In the genomic region with DNA sequence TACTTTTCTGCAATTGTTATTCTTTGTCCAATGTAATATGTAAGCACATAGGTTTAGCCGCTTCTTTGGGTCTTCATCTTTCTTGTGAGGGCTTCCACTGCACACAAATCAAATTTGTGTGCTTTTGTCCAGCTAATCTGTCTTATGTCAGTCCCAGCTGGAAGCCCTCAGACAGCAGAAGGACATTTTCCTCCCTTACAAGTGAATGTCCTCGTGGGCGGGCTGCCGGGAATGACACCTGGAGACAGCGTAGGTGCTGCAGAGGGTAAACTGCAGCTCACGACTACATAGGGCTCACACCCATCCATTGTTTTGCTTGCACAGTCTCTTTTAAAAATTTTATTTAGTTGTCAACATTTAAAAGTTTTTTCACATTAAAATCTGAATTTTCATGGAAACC, we compare ENCODE assay signal across 1 cellular context.
TF ChIP-seq lines count a peak whose summit lies in the region.

No MANE protein-coding gene starts in this region.

TF ChIP-seq in GM23338, 12 proteins besides CTCF, POLR2A, EP300 and RAD21 (continued from another document):
- TF ChIP-seq, protein P1, sequence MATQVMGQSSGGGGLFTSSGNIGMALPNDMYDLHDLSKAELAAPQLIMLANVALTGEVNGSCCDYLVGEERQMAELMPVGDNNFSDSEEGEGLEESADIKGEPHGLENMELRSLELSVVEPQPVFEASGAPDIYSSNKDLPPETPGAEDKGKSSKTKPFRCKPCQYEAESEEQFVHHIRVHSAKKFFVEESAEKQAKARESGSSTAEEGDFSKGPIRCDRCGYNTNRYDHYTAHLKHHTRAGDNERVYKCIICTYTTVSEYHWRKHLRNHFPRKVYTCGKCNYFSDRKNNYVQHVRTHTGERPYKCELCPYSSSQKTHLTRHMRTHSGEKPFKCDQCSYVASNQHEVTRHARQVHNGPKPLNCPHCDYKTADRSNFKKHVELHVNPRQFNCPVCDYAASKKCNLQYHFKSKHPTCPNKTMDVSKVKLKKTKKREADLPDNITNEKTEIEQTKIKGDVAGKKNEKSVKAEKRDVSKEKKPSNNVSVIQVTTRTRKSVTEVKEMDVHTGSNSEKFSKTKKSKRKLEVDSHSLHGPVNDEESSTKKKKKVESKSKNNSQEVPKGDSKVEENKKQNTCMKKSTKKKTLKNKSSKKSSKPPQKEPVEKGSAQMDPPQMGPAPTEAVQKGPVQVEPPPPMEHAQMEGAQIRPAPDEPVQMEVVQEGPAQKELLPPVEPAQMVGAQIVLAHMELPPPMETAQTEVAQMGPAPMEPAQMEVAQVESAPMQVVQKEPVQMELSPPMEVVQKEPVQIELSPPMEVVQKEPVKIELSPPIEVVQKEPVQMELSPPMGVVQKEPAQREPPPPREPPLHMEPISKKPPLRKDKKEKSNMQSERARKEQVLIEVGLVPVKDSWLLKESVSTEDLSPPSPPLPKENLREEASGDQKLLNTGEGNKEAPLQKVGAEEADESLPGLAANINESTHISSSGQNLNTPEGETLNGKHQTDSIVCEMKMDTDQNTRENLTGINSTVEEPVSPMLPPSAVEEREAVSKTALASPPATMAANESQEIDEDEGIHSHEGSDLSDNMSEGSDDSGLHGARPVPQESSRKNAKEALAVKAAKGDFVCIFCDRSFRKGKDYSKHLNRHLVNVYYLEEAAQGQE (IDR thresholded peaks at IDR 0.05; ENCODE audit: unreplicated experiment), result no peak
- TF ChIP-seq JUNB (IDR thresholded peaks at IDR 0.05; ENCODE audit: unreplicated experiment), result no peak
- TF ChIP-seq ZNF462 (CRISPR knock-in tag; IDR thresholded peaks at IDR 0.05), result no peak
- TF ChIP-seq ZNF331 (CRISPR knock-in tag; IDR thresholded peaks at IDR 0.05; ENCODE audit: low read depth), result no peak
- no peak for TF ChIP-seq NANOG (IDR thresholded peaks at IDR 0.05; ENCODE audit: borderline replicate concordance)
